33 cellular contexts compared by ENCODE assay signal in the genomic region with DNA sequence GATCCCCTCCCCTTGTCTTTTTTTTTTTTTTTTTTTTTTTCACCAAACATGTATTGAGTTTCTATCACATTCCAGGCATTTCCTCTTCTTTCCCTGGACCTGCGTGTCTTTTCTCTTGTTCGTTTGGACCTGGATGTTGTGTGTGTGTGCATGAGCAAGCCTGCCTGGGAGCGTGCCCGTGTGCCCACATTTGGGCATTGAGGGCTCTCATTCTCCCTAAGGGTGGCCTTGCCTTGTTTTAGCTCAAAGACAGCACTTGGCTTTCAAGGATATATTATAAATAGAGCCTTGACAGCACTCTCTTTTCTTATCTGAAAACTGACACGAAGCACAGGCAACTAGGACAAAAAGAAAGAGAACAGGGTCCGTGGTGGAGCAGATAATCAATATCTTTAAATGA.
"Had no signal": no experiment of that assay in that cellular context is flagged by ENCODE, and none has a peak within 500 bp of the region (broad histone marks: within the 10 kb centered on the region; RNA-seq: fewer than 3 reads in every experiment).

No MANE protein-coding gene starts in this region.

- H3K9me3 Mint-ChIP-seq: activated B cell treated with CpG ODN at 0.5 μM for 24 hours; activated CD8-positive, alpha-beta T cell treated with anti-CD3 and anti-CD28 coated beads for 36 hours had no signal

- DNase-seq: activated B cell treated with CpG ODN at 0.5 μM for 24 hours; activated CD4-positive, alpha-beta T cell treated with anti-CD3 and anti-CD28 coated beads for 4 hours; activated CD4-positive, CD25-positive, alpha-beta regulatory T cell treated with anti-CD3 and anti-CD28 coated beads, Interleukin-2, amount 50 U/mL, for 72 hours; activated CD8-positive, alpha-beta T cell treated with anti-CD3 and anti-CD28 coated beads for 36 hours; activated effector memory CD4-positive, alpha-beta T cell treated with anti-CD3 and anti-CD28 coated beads, Interleukin-2, amount 50 U/mL, for 16 hours; activated naive CD4-positive, alpha-beta T cell; activated naive CD4-positive, alpha-beta T cell treated with anti-CD3 and anti-CD28 coated beads, Interleukin-2, amount 50 U/mL, for 16 hours; activated naive CD8-positive, alpha-beta T cell treated with anti-CD3 and anti-CD28 coated beads for 36 hours; activated T-cell treated with anti-CD3 and anti-CD28 coated beads, Interleukin-2, amount 50 U/mL, for 1 hour; activated T-cell treated with anti-CD3 and anti-CD28 coated beads, Interleukin-2, amount 50 U/mL, for 72 hours; amniotic stem cell; aorta; brain microvascular endothelial cell; Kasumi-1; KG1; MG63; NCI-H1048; NCI-H1105 treated with DMSO at 0.1 percent for 48 hours; NCI-H1436; NCI-H1694; NCI-H1930; NCI-H2081 treated with DMSO at 0.1 percent for 48 hours; NCI-H226; NCI-H446 treated with DMSO at 0.1 percent for 48 hours; NCI-H524; SIG-M5; T-cell; T-helper 2 cell; T-helper 9 cell had no signal

- H3K27ac ChIP-seq: brain microvascular endothelial cell, VCaP had no signal

- H3K36me3 Mint-ChIP-seq: activated naive CD8-positive, alpha-beta T cell treated with anti-CD3 and anti-CD28 coated beads for 36 hours; T-cell had no signal

- H3K9me3 ChIP-seq: MG63 had no signal

- H3K27me3 ChIP-seq: brain microvascular endothelial cell, MG63 had no signal

- H3K36me3 ChIP-seq: brain microvascular endothelial cell, MG63 had no signal

- H3K4me3 ChIP-seq: MG63 had no signal

- H3K4me1 Mint-ChIP-seq: activated B cell treated with CpG ODN at 0.5 μM for 24 hours; activated naive CD8-positive, alpha-beta T cell treated with anti-CD3 and anti-CD28 coated beads for 36 hours; T-cell had no signal

- ATAC-seq: activated CD8-positive, alpha-beta T cell treated with anti-CD3 and anti-CD28 coated beads for 36 hours; activated T-cell treated with anti-CD3 and anti-CD28 coated beads, Interleukin-2, amount 50 U/mL, for 72 hours; activated T-helper 17 cell treated with anti-CD3 and anti-CD28 coated beads, Interleukin-2, amount 50 U/mL, for 72 hours; Panc1; SK-N-SH treated with all-trans-retinoic acid at 6 μM for 48 hours; T-cell had no signal

- H3K27me3 Mint-ChIP-seq: activated B cell treated with CpG ODN at 0.5 μM for 24 hours; activated CD8-positive, alpha-beta T cell treated with anti-CD3 and anti-CD28 coated beads for 36 hours; activated naive CD8-positive, alpha-beta T cell treated with anti-CD3 and anti-CD28 coated beads for 36 hours had no signal

- H3K27ac Mint-ChIP-seq: activated B cell treated with CpG ODN at 0.5 μM for 24 hours; activated CD8-positive, alpha-beta T cell treated with anti-CD3 and anti-CD28 coated beads for 36 hours; activated naive CD8-positive, alpha-beta T cell treated with anti-CD3 and anti-CD28 coated beads for 36 hours; activated T-cell treated with anti-CD3 and anti-CD28 coated beads, Interleukin-2, amount 50 U/mL, for 72 hours; activated T-helper 17 cell treated with anti-CD3 and anti-CD28 coated beads, Interleukin-2, amount 50 U/mL, for 72 hours; T-cell had no signal

- H3K4me3 Mint-ChIP-seq: activated B cell treated with CpG ODN at 0.5 μM for 24 hours; activated CD8-positive, alpha-beta T cell treated with anti-CD3 and anti-CD28 coated beads for 36 hours; activated naive CD8-positive, alpha-beta T cell treated with anti-CD3 and anti-CD28 coated beads for 36 hours; activated T-cell treated with anti-CD3 and anti-CD28 coated beads, Interleukin-2, amount 50 U/mL, for 72 hours; activated T-helper 17 cell treated with anti-CD3 and anti-CD28 coated beads, Interleukin-2, amount 50 U/mL, for 72 hours; T-cell had no signal
